ENCODE assay signal across 24 cellular contexts in genomic region chr13:92487238-92487637, GRCh38.
"Had no signal": no experiment of that assay in that cellular context is flagged by ENCODE, and none has a peak within 500 bp of the region (broad histone marks: within the 10 kb centered on the region; RNA-seq: fewer than 3 reads in every experiment).

No MANE protein-coding gene starts in this region.

- H3K4me1 ChIP-seq: gastrocnemius medialis, left lung, psoas muscle, tibial nerve, upper lobe of left lung had no signal

- ATAC-seq: effector memory CD8-positive, alpha-beta T cell; gastrocnemius medialis; left cardiac atrium; left lung; natural killer cell; psoas muscle; right cardiac atrium; stimulated activated naive B cell treated with anti-CD40 and anti-IgM and Interleukin-4, amounts not matched to agents 10 μg/mL and 1 μg/mL and 100 μg/mL, for 72 hours had no signal

- H3K9me3 ChIP-seq: gastrocnemius medialis, ovary, psoas muscle, thoracic aorta, tibial nerve, upper lobe of left lung had no signal

- H3K4me3 ChIP-seq: coronary artery, gastrocnemius medialis, left lung, ovary, psoas muscle, thoracic aorta, tibial nerve, upper lobe of left lung had no signal

- H3K36me3 ChIP-seq: gastrocnemius medialis, left lung, ovary, thoracic aorta, tibial nerve, upper lobe of left lung had no signal

- FAIRE-seq: endometrium, kidney, small intestine, urothelium cell line had no signal

- H3K27me3 ChIP-seq: gastrocnemius medialis, left lung, ovary, tibial nerve, upper lobe of left lung had no signal

- DNase-seq: dermis blood vessel endothelial cell; effector memory CD8-positive, alpha-beta T cell; gastrocnemius medialis; head of caudate nucleus; kidney; left cardiac atrium; left lung; mesendoderm; natural killer cell; occipital lobe; ovary; posterior cingulate gyrus; psoas muscle; right cardiac atrium; small intestine; stimulated activated CD4-positive, alpha-beta T cell treated with anti-CD3 and anti-CD28 coated beads, Interleukin-15, amount 100 ng/mL, for 24 hours; stimulated activated CD4-positive, alpha-beta T cell treated with anti-CD3 and anti-CD28 coated beads, Interleukin-2, amount 100 ng/mL, for 48 hours; stimulated activated naive B cell treated with anti-CD40 and anti-IgM and Interleukin-4, amounts not matched to agents 10 μg/mL and 1 μg/mL and 100 μg/mL, for 72 hours; upper lobe of left lung had no signal

- H3K27ac ChIP-seq: coronary artery, gastrocnemius medialis, left lung, ovary, psoas muscle, thoracic aorta, tibial nerve, upper lobe of left lung had no signal
